8 cellular contexts compared by ENCODE assay signal in the genomic region with DNA sequence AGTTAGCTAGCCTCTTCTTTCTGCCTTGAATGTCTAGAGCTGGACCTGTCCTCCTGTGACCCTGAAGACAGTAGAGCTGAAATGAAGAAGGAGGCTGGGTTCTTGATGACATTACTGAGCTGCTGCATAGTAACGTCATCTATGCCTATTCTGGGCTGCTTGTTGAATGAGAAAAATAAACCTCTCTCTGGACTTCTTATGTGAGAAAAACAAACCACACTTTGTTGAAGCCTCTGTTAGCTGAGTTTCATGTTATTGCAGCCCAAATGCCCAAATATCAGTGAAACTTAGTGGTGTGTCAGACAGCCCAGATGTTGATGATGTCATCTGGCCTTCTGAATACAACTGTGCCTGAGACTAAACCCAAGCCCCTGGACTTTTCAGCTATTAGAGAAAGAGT.
DNase-seq lines count a peak whose midpoint lies in the region; ATAC-seq and TF ChIP-seq lines count a peak whose summit lies in the region.

No MANE protein-coding gene starts in this region.

- H3K27ac ChIP-seq in parathyroid adenoma: no peak overlapping the region

- peak overlapping the region; percentile 85 for H3K27ac Mint-ChIP-seq in activated T-helper 17 cell treated with anti-CD3 and anti-CD28 coated beads, Interleukin-2, amount 50 U/mL, for 72 hours
- peak overlapping the region in 1 of 7 donors; percentile 3 for H3K27ac Mint-ChIP-seq in CD14-positive monocyte

- no peaks in the 10 kb centered on the region for H3K36me3 Mint-ChIP-seq in activated T-helper 17 cell treated with anti-CD3 and anti-CD28 coated beads, Interleukin-2, amount 50 U/mL, for 72 hours (ENCODE audit: low read depth)
- no peaks in the 10 kb centered on the region for H3K36me3 Mint-ChIP-seq in CD14-positive monocyte

- H3K79me2 ChIP-seq in parathyroid adenoma: no peaks in the 10 kb centered on the region

- H3K4me3 ChIP-seq in parathyroid adenoma (ENCODE audit: low read depth, low read length): no peak overlapping the region

- no peaks in the 10 kb centered on the region for H3K9me3 ChIP-seq in parathyroid adenoma (ENCODE audit: control insufficient read depth, low read length)

- intact Hi-C loops in CD14-positive monocyte (cut with micrococcal nuclease): loop anchor here in 1 of 2 donors (10.0 kb wide), 2 partner anchors 785 to 905 kb away; no protein-coding TSS in a partner anchor

- peak; percentile 89 for ATAC-seq in GM19035 (IDR thresholded peaks at IDR 0.05; ENCODE audit: unreplicated experiment)
- peak; percentile 81 for ATAC-seq in HG02870 (IDR thresholded peaks at IDR 0.05; ENCODE audit: unreplicated experiment)
- peak; percentile 71 for ATAC-seq in activated T-helper 17 cell treated with anti-CD3 and anti-CD28 coated beads, Interleukin-2, amount 50 U/mL, for 72 hours (replicated peaks)

- H3K4me1 Mint-ChIP-seq in activated T-helper 17 cell treated with anti-CD3 and anti-CD28 coated beads, Interleukin-2, amount 50 U/mL, for 72 hours: peaks cover 9% of the 10 kb centered on the region
- H3K4me1 Mint-ChIP-seq in CD14-positive monocyte: peaks cover 18% of the 10 kb centered on the region

- peak overlapping the region; percentile 3 for H2AFZ ChIP-seq in parathyroid adenoma

- peaks cover 5% of the 10 kb centered on the region for H3K4me1 ChIP-seq in parathyroid adenoma

- no peaks in the 10 kb centered on the region for H3K27me3 ChIP-seq in parathyroid adenoma (ENCODE audit: control insufficient read depth, insufficient read depth, low read length)

- H3K27me3 Mint-ChIP-seq in activated T-helper 17 cell treated with anti-CD3 and anti-CD28 coated beads, Interleukin-2, amount 50 U/mL, for 72 hours: peaks cover 3% of the 10 kb centered on the region
- peaks cover 8 to 17% (median 11%) of the 10 kb centered on the region in 3 donors for H3K27me3 Mint-ChIP-seq in CD14-positive monocyte (ENCODE audit: low read depth in 3 of 3)

- TF ChIP-seq CTCF in parathyroid adenoma (IDR thresholded peaks at IDR 0.05) (no peak), CD14-positive monocyte (IDR thresholded peaks at IDR 0.05) (no peak)

- no peaks in the 10 kb centered on the region for H3K36me3 ChIP-seq in parathyroid adenoma (ENCODE audit: control insufficient read depth, insufficient read depth, low read length)

- H3K4me2 ChIP-seq in parathyroid adenoma (ENCODE audit: low read length): no peak overlapping the region

- peak overlapping the region; percentile 39 for H3K4me3 Mint-ChIP-seq in activated T-helper 17 cell treated with anti-CD3 and anti-CD28 coated beads, Interleukin-2, amount 50 U/mL, for 72 hours
- H3K4me3 Mint-ChIP-seq in CD14-positive monocyte: no peak overlapping the region

- DNase-seq in NCI-H146 treated with DMSO at 0.1 percent for 48 hours (lab: John Stamatoyannopoulos, UW; ENCODE audit: unreplicated experiment): no peak
- no peak for DNase-seq in NCI-H526 (lab: John Stamatoyannopoulos, UW)
- no peak for DNase-seq in CD14-positive monocyte (ENCODE audit: low spot score)
- DNase-seq in cortex of kidney (lab: John Stamatoyannopoulos, UW): no peak

- no peak overlapping the region for H3K9ac ChIP-seq in parathyroid adenoma

- no peaks in the 10 kb centered on the region for H3K9me3 Mint-ChIP-seq in activated T-helper 17 cell treated with anti-CD3 and anti-CD28 coated beads, Interleukin-2, amount 50 U/mL, for 72 hours
- peaks cover 0 to 5% (median 0%) of the 10 kb centered on the region in 7 donors for H3K9me3 Mint-ChIP-seq in CD14-positive monocyte
